9 cellular contexts compared by ENCODE assay signal in genomic region chr22:35023692-35024363, GRCh38. TPM values are rescaled to one million over a fixed set of nuclear protein-coding genes. Genes with fewer than 3 reads are reported as not detected.
DNase-seq lines count a peak whose midpoint lies in the region; ATAC-seq and TF ChIP-seq lines count a peak whose summit lies in the region.
"Had no signal": no experiment of that assay in that cellular context is flagged by ENCODE, and none has a peak within 500 bp of the region (broad histone marks: within the 10 kb centered on the region; RNA-seq: fewer than 3 reads in every experiment).

No MANE protein-coding gene starts in this region.

- H3K4me3 ChIP-seq in endodermal cell (ENCODE audit: low read length): no peak overlapping the region

- ATAC-seq in HG03139 (IDR thresholded peaks at IDR 0.05; ENCODE audit: unreplicated experiment): no peak

- H3K9me3 Mint-ChIP-seq in endodermal cell (peaks cover 14% of the 10 kb centered on the region), mesothelial cell of epicardium (peaks cover 16% of the 10 kb centered on the region)

- WGBS in endodermal cell (ENCODE audit: insufficient coverage in 1 of 2, insufficient read length in 1 of 2), 2 experiments: 25 to 38% methylated on average over 10 to 25 of the region's 25 CpGs

- H3K36me3 ChIP-seq in endodermal cell (ENCODE audit: control insufficient read depth, insufficient read depth, low read length): no peaks in the 10 kb centered on the region

- H3K4me1 Mint-ChIP-seq in endodermal cell: peaks cover 6% of the 10 kb centered on the region
- peaks cover 4% of the 10 kb centered on the region for H3K4me1 Mint-ChIP-seq in mesothelial cell of epicardium
- H3K4me1 Mint-ChIP-seq: CD8-positive, alpha-beta memory T cell had no signal

- H3K27me3 ChIP-seq in endodermal cell (ENCODE audit: control insufficient read depth, insufficient read depth, low read length, poor library complexity, severe bottlenecking): no peaks in the 10 kb centered on the region

- H3K4me3 Mint-ChIP-seq in endodermal cell: no peak overlapping the region
- H3K4me3 Mint-ChIP-seq in mesothelial cell of epicardium: no peak overlapping the region
- H3K4me3 Mint-ChIP-seq: CD8-positive, alpha-beta memory T cell had no signal

- no peaks in the 10 kb centered on the region for H3K9me3 ChIP-seq in endodermal cell (ENCODE audit: control insufficient read depth, low read length)

- no peak overlapping the region for H3K27ac ChIP-seq in endodermal cell (ENCODE audit: low read depth, low read length)

- H3K27ac Mint-ChIP-seq in endodermal cell: no peak overlapping the region
- H3K27ac Mint-ChIP-seq in mesothelial cell of epicardium: no peak overlapping the region
- H3K27ac Mint-ChIP-seq: CD8-positive, alpha-beta memory T cell had no signal

- no peaks in the 10 kb centered on the region for H3K4me1 ChIP-seq in endodermal cell (ENCODE audit: control insufficient read depth, insufficient read depth, low read length)

- no peak overlapping the region for H3K9ac ChIP-seq in endodermal cell (ENCODE audit: extremely low read depth, low read length, poor library complexity, severe bottlenecking)

- H3K27me3 Mint-ChIP-seq in endodermal cell (ENCODE audit: insufficient read depth): peaks cover 12% of the 10 kb centered on the region
- peaks cover 18% of the 10 kb centered on the region for H3K27me3 Mint-ChIP-seq in mesothelial cell of epicardium (ENCODE audit: low read depth)

- DNase-seq in NCI-H1436 (lab: John Stamatoyannopoulos, UW) (peak; percentile 36), NCI-H1436 treated with DMSO at 0.1 percent for 48 hours (lab: John Stamatoyannopoulos, UW) (no peak), NCI-H146 (lab: John Stamatoyannopoulos, UW) (peak; percentile 54), endodermal cell (peak; percentile 97), mesothelial cell of epicardium (ENCODE audit: low spot score in 2 of 2, unreplicated experiment in 2 of 2) (peak; percentile 77 to 92)
- DNase-seq in activated CD4-positive, alpha-beta T cell treated with anti-CD3 and anti-CD28 coated beads, Interleukin-2, amount 50 U/mL, for 1 hour: peak; percentile 45
- DNase-seq in stimulated activated CD8-positive, alpha-beta memory T cell treated with anti-CD3 and anti-CD28 coated beads, Interleukin-7, amount 100 ng/mL, for 48 hours (ENCODE audit: extremely low read depth in 1 of 2, low read depth in 1 of 2): peak; percentile 13 to 28

- H3K36me3 Mint-ChIP-seq in endodermal cell (ENCODE audit: low read depth) (no peaks in the 10 kb centered on the region), mesothelial cell of epicardium (no peaks in the 10 kb centered on the region)
- H3K36me3 Mint-ChIP-seq: CD8-positive, alpha-beta memory T cell had no signal

- TF ChIP-seq CTCF in endodermal cell (conservative IDR thresholded peaks at IDR 0.05) (peak; percentile 99), mesothelial cell of epicardium (IDR thresholded peaks at IDR 0.05; ENCODE audit: unreplicated experiment) (peak; percentile 98)

RNA-seq across cellular contexts. Expression of gene ISX, which starts 42.1 kb away (rescaled TPM):
- total RNA-seq in endodermal cell (under 1 TPM; 0.07 to 0.13 TPM), mesothelial cell of epicardium (1.9 to 2.6 TPM (median 2.5 TPM) in 3 replicates)
- 0.21 TPM for polyA plus RNA-seq in endodermal cell (2013, experiment 1 of 2)
- polyA plus RNA-seq in endodermal cell (2013, experiment 2 of 2): 0.08 TPM
- total RNA-seq: CD8-positive, alpha-beta memory T cell had no signal
- polyA plus RNA-seq: CD8-positive, alpha-beta memory T cell had no signal
